Comparison of ENCODE assay signal across 1 cellular context in the genomic region with DNA sequence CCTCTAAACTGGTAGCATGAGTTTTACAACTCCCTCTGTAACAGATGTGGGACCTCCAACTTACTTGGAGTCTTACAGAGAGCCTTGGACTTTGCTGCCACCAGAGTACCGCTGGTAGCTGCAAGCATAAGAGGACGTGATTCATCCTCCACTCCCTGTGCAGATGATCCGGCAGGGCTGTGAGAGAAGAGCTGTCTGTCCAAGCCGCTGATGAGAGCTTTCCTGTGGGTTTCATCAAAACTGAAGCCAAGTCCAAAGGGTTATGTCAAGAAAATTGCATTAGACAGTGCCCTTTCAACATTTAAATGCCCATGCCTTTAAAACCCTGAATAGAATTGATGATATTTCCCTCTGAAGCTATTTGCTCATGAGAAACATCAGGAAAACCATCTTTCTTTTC.
TF ChIP-seq lines count a peak whose summit lies in the region.

No MANE protein-coding gene starts in this region.

TF ChIP-seq in IMR-90, 13 proteins besides CTCF, POLR2A, EP300 and RAD21 (continued from another document):
- TF ChIP-seq MAFK (IDR thresholded peaks at IDR 0.05; ENCODE audit: low read depth, low read length) (no peak), CHD1 (IDR thresholded peaks at IDR 0.05; ENCODE audit: low read depth, low read length) (no peak)
